26 cellular contexts compared by ENCODE assay signal in the genomic region with DNA sequence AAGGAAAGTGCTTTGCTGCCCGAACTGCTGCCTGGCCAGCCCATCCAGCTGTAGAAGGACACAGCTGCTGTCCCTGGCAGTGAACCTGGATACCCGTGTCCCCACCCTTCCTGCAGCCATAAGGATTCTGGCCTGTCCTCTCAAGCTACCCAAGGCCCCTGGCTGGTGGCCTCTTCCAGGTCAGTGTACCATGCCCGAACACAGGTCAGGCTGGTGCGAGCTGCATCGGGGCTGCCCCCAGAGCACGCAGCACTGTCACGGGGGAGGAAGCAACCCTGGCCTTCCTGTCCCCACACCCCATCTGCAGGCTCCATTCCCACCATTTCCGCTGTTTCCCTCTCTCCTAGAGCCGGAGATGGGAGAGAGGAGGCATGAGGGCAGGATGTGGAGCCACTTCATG.
"Had no signal": no experiment of that assay in that cellular context is flagged by ENCODE, and none has a peak within 500 bp of the region (broad histone marks: within the 10 kb centered on the region; RNA-seq: fewer than 3 reads in every experiment).

No MANE protein-coding gene starts in this region.

- H3K27ac ChIP-seq: breast epithelium, epithelial cell of prostate, esophagus squamous epithelium, parathyroid adenoma, upper lobe of left lung had no signal

- H2AFZ ChIP-seq: parathyroid adenoma had no signal

- H3K79me2 ChIP-seq: parathyroid adenoma had no signal

- ATAC-seq: activated naive CD4-positive, alpha-beta T cell treated with anti-CD3 and anti-CD28 coated beads, Interleukin-2, amount 50 U/mL, for 72 hours; activated T-helper 17 cell treated with anti-CD3 and anti-CD28 coated beads, Interleukin-2, amount 50 U/mL, for 72 hours; left cardiac atrium; left ventricle myocardium superior; right cardiac atrium; stimulated activated naive CD8-positive, alpha-beta T cell treated with anti-CD3 and anti-CD28 coated beads, Interleukin-15, Interleukin-2, amounts not matched to agents 100 U/mL and 50 U/mL, for 24 hours had no signal

- H3K4me1 ChIP-seq: breast epithelium, esophagus squamous epithelium, parathyroid adenoma, upper lobe of left lung had no signal

- H3K4me3 ChIP-seq: breast epithelium, esophagus squamous epithelium, upper lobe of left lung had no signal

- H3K36me3 ChIP-seq: breast epithelium had no signal

- DNase-seq: activated CD4-positive, alpha-beta T cell treated with anti-CD3 and anti-CD28 coated beads for 4 hours; activated CD4-positive, alpha-beta T cell treated with anti-CD3 and anti-CD28 coated beads, Interleukin-2, amount 50 U/mL, for 4 hours; activated naive CD4-positive, alpha-beta T cell; activated T-cell treated with anti-CD3 and anti-CD28 coated beads, Interleukin-2, amount 50 U/mL, for 24 hours; central memory CD4-positive, alpha-beta T cell; dermis blood vessel endothelial cell; effector CD8-positive, alpha-beta T cell; esophagus squamous epithelium; foreskin melanocyte; left cardiac atrium; left ventricle myocardium superior; naive B cell; nucleus accumbens; right cardiac atrium; stimulated activated CD4-positive, alpha-beta T cell treated with anti-CD3 and anti-CD28 coated beads, Interleukin-12 subunit alpha, Interleukin-12 subunit beta, amount 100 ng/mL, for 4 hours; stimulated activated CD4-positive, alpha-beta T cell treated with anti-CD3 and anti-CD28 coated beads, Interleukin-4, amount 100 ng/mL, for 1 hour; stimulated activated naive CD8-positive, alpha-beta T cell treated with anti-CD3 and anti-CD28 coated beads, Interleukin-15, Interleukin-2, amounts not matched to agents 100 U/mL and 50 U/mL, for 24 hours; T-helper 1 cell had no signal

- H3K9me3 ChIP-seq: breast epithelium, esophagus squamous epithelium, upper lobe of left lung had no signal

- FAIRE-seq: endometrium, islet of Langerhans had no signal

- H3K9ac ChIP-seq: parathyroid adenoma had no signal

- H3K27me3 ChIP-seq: breast epithelium, esophagus squamous epithelium, upper lobe of left lung had no signal
